Comparison of ENCODE assay signal across 20 cellular contexts in the genomic region with DNA sequence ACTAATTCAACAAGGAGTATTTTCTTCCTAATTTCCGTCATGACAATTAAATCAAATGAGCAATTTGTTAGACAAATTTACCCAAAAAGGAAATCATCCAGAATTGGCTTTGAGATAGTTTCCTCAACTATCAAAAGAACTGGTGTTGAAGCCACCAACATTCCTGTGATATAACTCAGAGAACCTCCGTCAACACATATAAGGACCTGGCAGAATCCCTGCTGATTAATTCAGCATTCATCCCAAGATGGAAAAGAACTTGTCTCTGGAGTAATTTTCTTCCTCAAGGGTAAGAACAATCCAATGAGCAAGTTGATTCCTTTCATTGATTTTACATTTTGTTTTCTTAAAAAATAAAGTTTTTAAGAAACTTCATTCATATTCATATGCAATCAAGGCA.
DNase-seq lines count a peak whose midpoint lies in the region; ATAC-seq, FAIRE-seq and TF ChIP-seq lines count a peak whose summit lies in the region.
"Had no signal": no experiment of that assay in that cellular context is flagged by ENCODE, and none has a peak within 500 bp of the region (broad histone marks: within the 10 kb centered on the region; RNA-seq: fewer than 3 reads in every experiment).

No MANE protein-coding gene starts in this region.

- H3K4me3 Mint-ChIP-seq in HFFc6: peak overlapping the region; percentile 56
- H3K4me3 Mint-ChIP-seq in astrocyte (ENCODE audit: unreplicated experiment): no peak overlapping the region
- H3K4me3 Mint-ChIP-seq: activated naive CD4-positive, alpha-beta T cell treated with anti-CD3 and anti-CD28 coated beads, Interleukin-2, amount 50 U/mL, for 24 hours; naive thymus-derived CD8-positive, alpha-beta T cell; T-helper 1 cell treated with Interleukin-12 subunit alpha and Interleukin-12 subunit beta and Interleukin-4 antibody, amounts not matched to agents 30 μg/mL and 1 μg/mL, for 36 hours had no signal

- peaks cover 26% of the 10 kb centered on the region for H3K36me3 ChIP-seq in astrocyte (ENCODE audit: insufficient read depth, low read length)
- peaks cover 29% of the 10 kb centered on the region for H3K36me3 ChIP-seq in A673 (ENCODE audit: insufficient read depth, low read length, poor library complexity, severe bottlenecking)

- H3K27me3 Mint-ChIP-seq in HFFc6 (ENCODE audit: insufficient read depth) (peaks cover 3% of the 10 kb centered on the region; the same call in 1 of the 2 replicates), astrocyte (ENCODE audit: low read depth, unreplicated experiment) (no peaks in the 10 kb centered on the region)
- H3K27me3 Mint-ChIP-seq: activated naive CD4-positive, alpha-beta T cell treated with anti-CD3 and anti-CD28 coated beads, Interleukin-2, amount 50 U/mL, for 24 hours; naive thymus-derived CD8-positive, alpha-beta T cell had no signal

- peaks cover 19% of the 10 kb centered on the region for H3K4me1 ChIP-seq in astrocyte (ENCODE audit: insufficient read depth, low read length)
- no peaks in the 10 kb centered on the region for H3K4me1 ChIP-seq in A673 (ENCODE audit: insufficient read depth, low read length, poor library complexity, severe bottlenecking)
- H3K4me1 ChIP-seq: upper lobe of left lung had no signal

- no TSS peak for BruUV-seq in A673 (replicated peaks; lab: Mats Ljungman, UMichigan)

- ATAC-seq in HG02938 (IDR thresholded peaks at IDR 0.05; ENCODE audit: unreplicated experiment): no peak
- ATAC-seq: naive thymus-derived CD8-positive, alpha-beta T cell; right cardiac atrium had no signal

- peak overlapping the region; percentile 59 for H3K4me2 ChIP-seq in astrocyte (ENCODE audit: low read length)

- H3K9ac ChIP-seq in astrocyte (ENCODE audit: low read length): no peak overlapping the region

- H3K9me3 Mint-ChIP-seq in HFFc6 (peaks cover 4% of the 10 kb centered on the region; the same call in 1 of the 2 replicates), astrocyte (ENCODE audit: unreplicated experiment) (no peaks in the 10 kb centered on the region)
- H3K9me3 Mint-ChIP-seq: activated naive CD4-positive, alpha-beta T cell treated with anti-CD3 and anti-CD28 coated beads, Interleukin-2, amount 50 U/mL, for 24 hours; naive thymus-derived CD8-positive, alpha-beta T cell; T-helper 1 cell treated with Interleukin-12 subunit alpha and Interleukin-12 subunit beta and Interleukin-4 antibody, amounts not matched to agents 30 μg/mL and 1 μg/mL, for 36 hours had no signal

- POLR2A ChIA-PET in A673 (lab: Charles Lee; ENCODE audit: low non-redundant PET): no interaction called here

- TF ChIP-seq CTCF in HFFc6 (IDR thresholded peaks at IDR 0.05) (no peak), astrocyte (IDR thresholded peaks at IDR 0.05; ENCODE audit: insufficient read depth, low read depth, low read length) (no peak), foreskin fibroblast (IDR thresholded peaks at IDR 0.05; ENCODE audit: low read depth, low read length) (no peak), A673 (conservative IDR thresholded peaks at IDR 0.05; ENCODE audit: low read depth, low read length) (no peak)

- FAIRE-seq in astrocyte (lab: Jason Lieb, UNC): peak; percentile 95

- H2AFZ ChIP-seq in astrocyte (ENCODE audit: low read depth, low read length): no peak overlapping the region

- peaks cover 8% of the 10 kb centered on the region for H4K20me1 ChIP-seq in astrocyte (ENCODE audit: insufficient read depth, low read length)

- H3K79me2 ChIP-seq in astrocyte (ENCODE audit: insufficient read depth, low read length): peaks cover 11% of the 10 kb centered on the region

- H3K4me3 ChIP-seq in astrocyte (ENCODE audit: insufficient read depth, low read depth, low read length) (no peak overlapping the region), foreskin fibroblast (ENCODE audit: low read depth in 1 of 2, low read length in 2 of 2) (no peak overlapping the region), A673 (ENCODE audit: low read depth, low read length, poor library complexity, severe bottlenecking) (no peak overlapping the region)
- H3K4me3 ChIP-seq: upper lobe of left lung had no signal

- CTCF ChIA-PET in A673 (lab: Charles Lee): no interaction called here

- H3K36me3 Mint-ChIP-seq in HFFc6 (ENCODE audit: low read depth): peaks cover 69% of the 10 kb centered on the region
- peaks cover 22% of the 10 kb centered on the region for H3K36me3 Mint-ChIP-seq in astrocyte (ENCODE audit: low read depth, unreplicated experiment)

- H3K27ac ChIP-seq in astrocyte (ENCODE audit: low read depth, low read length) (peak overlapping the region; percentile 11), A673 (ENCODE audit: low read depth, low read length, poor library complexity, severe bottlenecking) (no peak overlapping the region)
- H3K27ac ChIP-seq: upper lobe of left lung had no signal

- intact Hi-C loops in A673 (cut with micrococcal nuclease; ENCODE audit: unreplicated experiment): no loop called here

- H3K9me3 ChIP-seq in astrocyte (ENCODE audit: insufficient read depth, low read depth, low read length) (no peaks in the 10 kb centered on the region), A673 (ENCODE audit: low read depth, low read length, poor library complexity, severe bottlenecking) (no peaks in the 10 kb centered on the region)
- H3K9me3 ChIP-seq: upper lobe of left lung had no signal

- peak; percentile 59 for DNase-seq in A172 (ENCODE audit: low spot score)
- DNase-seq in HFFc6: peak; percentile 75
- peak; percentile 91 for DNase-seq in astrocyte (ENCODE audit: low read depth)
- peak; percentile 54 to 72 for DNase-seq in foreskin fibroblast
- DNase-seq in activated effector memory CD4-positive, alpha-beta T cell treated with anti-CD3 and anti-CD28 coated beads, Interleukin-2, amount 50 U/mL, for 16 hours: no peak
- no peak for DNase-seq in ureter (ENCODE audit: low spot score)
- no peak for DNase-seq in A673 (ENCODE audit: low spot score)
- DNase-seq: 8988T; activated CD8-positive, alpha-beta memory T cell treated with anti-CD3 and anti-CD28 coated beads, Interleukin-2, amount 50 U/mL, for 48 hours; cerebellar nuclear complex; naive thymus-derived CD8-positive, alpha-beta T cell; NCI-H1930; NCI-H748 treated with DMSO at 0.1 percent for 48 hours; right cardiac atrium; RPMI8226; stimulated activated CD4-positive, alpha-beta T cell treated with anti-CD3 and anti-CD28 coated beads, Interleukin-4, amount 100 ng/mL, for 1 hour; upper lobe of left lung had no signal

- H3K27me3 ChIP-seq in astrocyte (ENCODE audit: insufficient read depth, low read length): no peaks in the 10 kb centered on the region
- no peaks in the 10 kb centered on the region for H3K27me3 ChIP-seq in A673 (replicated peaks; ENCODE audit: insufficient read depth, low read depth, low read length, poor library complexity)
- H3K27me3 ChIP-seq: upper lobe of left lung had no signal

- H3K4me1 Mint-ChIP-seq in HFFc6 (ENCODE audit: low read depth) (peaks cover 80% of the 10 kb centered on the region), astrocyte (ENCODE audit: low read depth, unreplicated experiment) (peaks cover 39% of the 10 kb centered on the region)

- peak overlapping the region; percentile 67 for H3K27ac Mint-ChIP-seq in HFFc6
- H3K27ac Mint-ChIP-seq in astrocyte (ENCODE audit: unreplicated experiment): peak overlapping the region; percentile 70
- H3K27ac Mint-ChIP-seq: activated naive CD4-positive, alpha-beta T cell treated with anti-CD3 and anti-CD28 coated beads, Interleukin-2, amount 50 U/mL, for 24 hours; T-helper 1 cell treated with Interleukin-12 subunit alpha and Interleukin-12 subunit beta and Interleukin-4 antibody, amounts not matched to agents 30 μg/mL and 1 μg/mL, for 36 hours had no signal

Comparison
In these comparisons a context has a peak if more than half of its experiments do, and no peak if none do; other contexts are left out.
1. DNase-seq: peak in A172 (single experiment), HFFc6 (single experiment), astrocyte (single experiment) and foreskin fibroblast (2 of 2); none in activated effector memory CD4-positive, alpha-beta T cell treated with anti-CD3 and anti-CD28 coated beads, Interleukin-2, amount 50 U/mL, for 16 hours (single experiment), ureter (single experiment) and A673 (single experiment).